8 cellular contexts compared by ENCODE assay signal in the genomic region with DNA sequence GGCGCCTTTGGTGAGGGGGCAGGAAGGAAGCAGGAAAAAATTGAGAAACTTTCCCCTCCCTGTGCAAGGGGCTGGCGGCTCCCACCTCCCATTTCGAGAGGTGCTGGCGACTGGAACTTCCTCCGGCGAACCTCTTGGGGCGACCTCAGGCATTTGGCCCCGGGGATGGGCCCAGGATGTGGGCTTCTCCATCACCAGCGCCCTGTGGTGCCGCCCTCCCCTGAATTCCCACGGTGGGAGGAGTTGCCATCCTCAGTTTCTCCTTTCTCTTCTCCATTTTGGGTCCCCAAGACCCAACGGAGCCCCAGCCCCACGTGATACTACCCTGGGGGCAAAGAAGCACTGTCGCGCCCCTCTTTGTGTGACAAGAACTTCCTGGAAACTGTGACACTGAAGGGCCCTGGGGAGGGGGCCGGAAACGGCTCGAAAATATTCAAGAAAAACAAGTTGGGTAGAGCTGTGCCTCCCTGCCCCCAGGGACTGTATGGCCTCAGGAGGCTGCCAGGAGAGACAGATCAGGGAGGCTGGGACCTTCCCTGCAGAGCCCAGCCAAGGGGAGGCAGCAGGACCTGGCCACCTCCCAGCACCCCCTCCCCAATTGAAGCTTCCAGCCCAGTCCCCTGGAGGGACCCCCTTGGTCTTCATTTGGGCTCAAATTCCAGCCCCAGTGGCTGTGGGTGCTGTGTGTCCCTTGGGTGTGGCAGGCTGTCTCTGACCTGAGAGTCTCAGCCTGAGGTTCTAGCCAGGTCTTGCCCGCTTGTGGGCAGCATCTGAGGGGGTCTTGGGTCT. TPM values are rescaled to one million over a fixed set of nuclear protein-coding genes. Genes with fewer than 3 reads are reported as not detected.
DNase-seq lines count a peak whose midpoint lies in the region; ATAC-seq and TF ChIP-seq lines count a peak whose summit lies in the region.

No MANE protein-coding gene starts in this region.

- no peaks in the 10 kb centered on the region for H3K9me3 Mint-ChIP-seq in Calu3 (ENCODE audit: low read depth, unreplicated experiment)
- H3K9me3 Mint-ChIP-seq in activated B cell treated with CpG ODN at 0.5 μM for 24 hours = no peaks in the 10 kb centered on the region
- H3K9me3 Mint-ChIP-seq in central memory CD8-positive, alpha-beta T cell = no peaks in the 10 kb centered on the region
- no peaks in the 10 kb centered on the region for H3K9me3 Mint-ChIP-seq in memory B cell

- H3K36me3 Mint-ChIP-seq in Calu3 (ENCODE audit: insufficient read depth, unreplicated experiment) = no peaks in the 10 kb centered on the region
- H3K36me3 Mint-ChIP-seq in activated B cell treated with CpG ODN at 0.5 μM for 24 hours (ENCODE audit: low read depth) = peaks cover 13% of the 10 kb centered on the region
- H3K36me3 Mint-ChIP-seq in central memory CD8-positive, alpha-beta T cell (ENCODE audit: insufficient read depth) = peaks cover 31% of the 10 kb centered on the region
- H3K36me3 Mint-ChIP-seq in memory B cell = peaks cover 4% of the 10 kb centered on the region

- H3K27ac Mint-ChIP-seq in Calu3 (ENCODE audit: unreplicated experiment) = no peak overlapping the region
- peak overlapping the region; percentile 98 for H3K27ac Mint-ChIP-seq in activated B cell treated with CpG ODN at 0.5 μM for 24 hours
- H3K27ac Mint-ChIP-seq in central memory CD8-positive, alpha-beta T cell (ENCODE audit: low read depth) = peak overlapping the region; percentile 99
- H3K27ac Mint-ChIP-seq in memory B cell = peak overlapping the region; percentile 96

- CTCF ChIA-PET in Calu3 (lab: Charles Lee) = no interaction called here
- CTCF ChIA-PET in activated B cell treated with CpG ODN at 0.5 μM for 24 hours (lab: Charles Lee) = interaction anchor here (1.4 to 6.6 kb wide), 4 partner anchors 22 to 96 kb away, joined by 3 to 42 read pairs (median 22); no protein-coding TSS in a partner anchor

- H3K27me3 Mint-ChIP-seq in Calu3 (ENCODE audit: unreplicated experiment) = no peaks in the 10 kb centered on the region
- H3K27me3 Mint-ChIP-seq in activated B cell treated with CpG ODN at 0.5 μM for 24 hours = no peaks in the 10 kb centered on the region
- no peaks in the 10 kb centered on the region for H3K27me3 Mint-ChIP-seq in central memory CD8-positive, alpha-beta T cell
- H3K27me3 Mint-ChIP-seq in memory B cell = no peaks in the 10 kb centered on the region

- POLR2A ChIA-PET in activated B cell treated with CpG ODN at 0.5 μM for 24 hours (lab: Charles Lee) = interaction anchor here (0.6 to 5.6 kb wide), 30 partner anchors 9 to 771 kb away, joined by 3 to 45 read pairs (median 6); partner anchors contain the start of genes CDKN2D, DNM2, KRI1 and QTRT1

- DNase-seq in Calu3 (no peak), activated B cell treated with CpG ODN at 0.5 μM for 24 hours (peak; percentile 84), memory B cell (ENCODE audit: low spot score in 2 of 2) (peak in 1 of 2 donors; percentile 71), cerebellar cortex (ENCODE audit: low spot score) (no peak), HPDE6-E6E7 (ENCODE audit: extremely low spot score) (no peak)
- DNase-seq in central memory CD8-positive, alpha-beta T cell (ENCODE audit: low spot score in 2 of 2) = peak; percentile 49 to 79
- DNase-seq in stimulated activated CD8-positive, alpha-beta memory T cell treated with anti-CD3 and anti-CD28 coated beads, Interleukin-4, amount 100 ng/mL, for 1 hour (ENCODE audit: low read depth in 2 of 2, low spot score in 1 of 2) = peak; percentile 61 to 71

- no TSS peak for BruUV-seq in Calu3 (replicated peaks; lab: Mats Ljungman, UMichigan)

- H3K4me1 Mint-ChIP-seq in Calu3 (ENCODE audit: low read depth, unreplicated experiment) (peaks cover 16% of the 10 kb centered on the region), activated B cell treated with CpG ODN at 0.5 μM for 24 hours (peaks cover 41% of the 10 kb centered on the region), memory B cell (peaks cover 18% of the 10 kb centered on the region)
- H3K4me1 Mint-ChIP-seq in central memory CD8-positive, alpha-beta T cell = peaks cover 20% of the 10 kb centered on the region

- peak; percentile 40 for ATAC-seq in HG03097 (IDR thresholded peaks at IDR 0.05; ENCODE audit: low FRiP score, unreplicated experiment)
- ATAC-seq in activated B cell treated with CpG ODN at 0.5 μM for 24 hours (ENCODE audit: low read depth) = peak; percentile 60
- ATAC-seq in central memory CD8-positive, alpha-beta T cell (replicated peaks; ENCODE audit: extremely low read depth, poor library complexity, severe bottlenecking) = peak; percentile 76
- peak; percentile 45 for ATAC-seq in memory B cell (ENCODE audit: low read depth)

- H3K4me3 Mint-ChIP-seq in Calu3 (ENCODE audit: low read depth, unreplicated experiment) (peak overlapping the region; percentile 57), activated B cell treated with CpG ODN at 0.5 μM for 24 hours (peak overlapping the region; percentile 97), memory B cell (peak overlapping the region; percentile 99)
- peak overlapping the region; percentile 99 for H3K4me3 Mint-ChIP-seq in central memory CD8-positive, alpha-beta T cell

- intact Hi-C loops in Calu3 (cut with micrococcal nuclease; ENCODE audit: unreplicated experiment) (no loop called here), activated B cell treated with CpG ODN at 0.5 μM for 24 hours (cut with micrococcal nuclease) (loop anchor here (1.0 to 2.0 kb wide), 3 partner anchors 36 to 232 kb away; no protein-coding TSS in a partner anchor)

- TF ChIP-seq CTCF in Calu3 (IDR thresholded peaks at IDR 0.05; ENCODE audit: unreplicated experiment) = no peak
- no peak for TF ChIP-seq CTCF in activated B cell treated with CpG ODN at 0.5 μM for 24 hours (IDR thresholded peaks at IDR 0.05)

RNA-seq across cellular contexts. Expression of gene AP1M2, which starts 16.2 kb away (rescaled TPM):
- total RNA-seq in Calu3 (2022) (73.7 and 77.9 TPM in 2 replicates), activated B cell treated with CpG ODN at 0.5 μM for 24 hours (not detected in 2 replicates)

RNA-seq across cellular contexts. Expression of gene SLC44A2, which starts 22.1 kb away (rescaled TPM):
- total RNA-seq in Calu3 (2022) (130 and 151 TPM in 2 replicates), activated B cell treated with CpG ODN at 0.5 μM for 24 hours (195 and 213 TPM in 2 replicates)

RNA-seq across cellular contexts. Expression of gene CDKN2D, which starts 34.5 kb away (rescaled TPM):
- 4.2 and 4.4 TPM in 2 replicates for total RNA-seq in Calu3 (2022)
- 10.1 and 10.9 TPM in 2 replicates for total RNA-seq in activated B cell treated with CpG ODN at 0.5 μM for 24 hours

RNA-seq across cellular contexts. Expression of gene KRI1, which starts 37.5 kb away (rescaled TPM):
- total RNA-seq in Calu3 (2022) (29.6 and 30.8 TPM in 2 replicates), activated B cell treated with CpG ODN at 0.5 μM for 24 hours (44.7 and 48.1 TPM in 2 replicates)

RNA-seq across cellular contexts. Expression of gene ILF3, which starts 50.9 kb away (rescaled TPM):
- total RNA-seq in Calu3 (2022) (262 and 267 TPM in 2 replicates), activated B cell treated with CpG ODN at 0.5 μM for 24 hours (373 and 399 TPM in 2 replicates)

Comparison
In these comparisons a context has a peak if more than half of its experiments do, and no peak if none do; other contexts are left out.
1. DNase-seq: peak in activated B cell treated with CpG ODN at 0.5 μM for 24 hours (single experiment), central memory CD8-positive, alpha-beta T cell (2 of 2) and stimulated activated CD8-positive, alpha-beta memory T cell treated with anti-CD3 and anti-CD28 coated beads, Interleukin-4, amount 100 ng/mL, for 1 hour (2 of 2); none in Calu3 (single experiment), cerebellar cortex (single experiment) and HPDE6-E6E7 (single experiment).
2. RNA of gene AP1M2, which starts 16.2 kb away (total RNA-seq): 73.7 to 77.9 TPM in Calu3; not detected in activated B cell treated with CpG ODN at 0.5 μM for 24 hours; every median in the first group is over 10 times any median in the second.
3. Peak in every context shown above with its lines, with median percentiles within 50 percentile points of each other: H3K4me3 Mint-ChIP-seq and ATAC-seq.